18 cellular contexts compared by ENCODE assay signal in the genomic region with DNA sequence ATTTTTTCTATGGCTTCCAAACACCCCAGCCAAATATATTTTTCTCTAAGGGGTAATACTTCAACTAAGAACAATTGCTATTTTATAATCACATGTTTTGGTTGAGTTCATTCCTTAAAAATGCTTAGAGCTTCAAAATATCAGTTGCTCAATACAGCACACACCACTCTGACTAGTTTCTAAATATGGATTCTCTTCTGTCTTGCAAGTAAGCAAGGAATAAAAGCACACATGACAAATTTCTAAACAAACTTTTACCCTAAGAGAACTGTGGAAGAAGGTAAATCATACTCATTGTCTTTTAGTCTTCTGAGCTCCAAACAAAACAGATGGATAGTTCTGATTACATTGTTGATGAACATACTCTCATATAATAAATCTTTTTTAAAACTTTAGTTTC. TPM values are rescaled to one million over a fixed set of nuclear protein-coding genes. Genes with fewer than 3 reads are reported as not detected.
DNase-seq lines count a peak whose midpoint lies in the region; ATAC-seq and TF ChIP-seq lines count a peak whose summit lies in the region.
"Had no signal": no experiment of that assay in that cellular context is flagged by ENCODE, and none has a peak within 500 bp of the region (broad histone marks: within the 10 kb centered on the region; RNA-seq: fewer than 3 reads in every experiment).

No MANE protein-coding gene starts in this region.

- H3K9me3 ChIP-seq in AG04450 (ENCODE audit: control insufficient read depth, insufficient read depth, low read length) (no peaks in the 10 kb centered on the region), neutrophil (no peaks in the 10 kb centered on the region)
- H3K9me3 ChIP-seq: upper lobe of left lung had no signal

- no peaks in the 10 kb centered on the region for H3K4me1 ChIP-seq in neutrophil (ENCODE audit: control insufficient read depth in 1 of 2, insufficient read depth in 1 of 2, low read depth in 1 of 2, low read length in 1 of 2)

- in situ Hi-C loops in SK-MEL-5 (cut with HindIII; ENCODE audit: low pct_unique_long_range_greater_than_20kb, low sequenced_read_pairs) = no loop called here

- no peak for ATAC-seq in WTC11
- ATAC-seq in GM18511 (IDR thresholded peaks at IDR 0.05; ENCODE audit: unreplicated experiment) = no peak

- H3K4me3 Mint-ChIP-seq in activated CD4-positive, alpha-beta T cell treated with anti-CD3 and anti-CD28 coated beads, Interleukin-2, amount 10 ng/mL, durations not matched to agents 7 days and 5 days = no peak overlapping the region
- no peak overlapping the region for H3K4me3 Mint-ChIP-seq in WTC11
- H3K4me3 Mint-ChIP-seq: activated T-helper 1 cell treated with anti-CD3 and anti-CD28 coated beads, Interleukin-12 subunit alpha, Interleukin-12 subunit beta, Interleukin-2, Interleukin-4 antibody, amounts not matched to agents 30 ng/mL and 10 ng/mL and 1 ng/mL, durations not matched to agents 14 hours and 24 hours and 36 hours; H9; naive B cell had no signal

- no peaks in the 10 kb centered on the region for H3K27me3 Mint-ChIP-seq in activated CD4-positive, alpha-beta T cell treated with anti-CD3 and anti-CD28 coated beads, Interleukin-2, amount 10 ng/mL, durations not matched to agents 7 days and 5 days
- H3K27me3 Mint-ChIP-seq in WTC11 (ENCODE audit: low read depth) = no peaks in the 10 kb centered on the region
- H3K27me3 Mint-ChIP-seq: naive B cell had no signal

- H3K27me3 ChIP-seq in AG04450 (ENCODE audit: control insufficient read depth, insufficient read depth, low read length) (no peaks in the 10 kb centered on the region), neutrophil (no peaks in the 10 kb centered on the region)
- H3K27me3 ChIP-seq: upper lobe of left lung had no signal

- peaks cover 49% of the 10 kb centered on the region for H3K36me3 ChIP-seq in neutrophil

- no peak overlapping the region for H3K27ac Mint-ChIP-seq in activated CD4-positive, alpha-beta T cell treated with anti-CD3 and anti-CD28 coated beads, Interleukin-2, amount 10 ng/mL, durations not matched to agents 7 days and 5 days
- no peak overlapping the region for H3K27ac Mint-ChIP-seq in WTC11
- H3K27ac Mint-ChIP-seq: activated T-helper 1 cell treated with anti-CD3 and anti-CD28 coated beads, Interleukin-12 subunit alpha, Interleukin-12 subunit beta, Interleukin-2, Interleukin-4 antibody, amounts not matched to agents 30 ng/mL and 10 ng/mL and 1 ng/mL, durations not matched to agents 14 hours and 24 hours and 36 hours; H9; naive B cell had no signal

- POLR2A ChIA-PET in AG04450 (lab: Yijun Ruan, JAX) = interaction anchor here (0.5 kb wide), 1 partner anchor 36 kb away, joined by 5 read pairs; no protein-coding TSS in a partner anchor
- POLR2A ChIA-PET in activated CD4-positive, alpha-beta T cell treated with anti-CD3 and anti-CD28 coated beads, Interleukin-2, amount 10 ng/mL, durations not matched to agents 7 days and 5 days (lab: Charles Lee) = no interaction called here
- POLR2A ChIA-PET in WTC11 (lab: Charles Lee) = no interaction called here

- peak; percentile 32 for DNase-seq in AG04450 (ENCODE audit: low read depth, low spot score)
- DNase-seq in SK-MEL-5 (ENCODE audit: low read depth, low spot score) = peak; percentile 20
- peak; percentile 73 for DNase-seq in fibroblast of gingiva (ENCODE audit: low read depth)
- no peak for DNase-seq in activated CD4-positive, alpha-beta T cell treated with anti-CD3 and anti-CD28 coated beads, Interleukin-2, amount 10 ng/mL, durations not matched to agents 7 days and 5 days
- no peak for DNase-seq in WTC11 (ENCODE audit: low spot score)
- DNase-seq in HUDEP-2 (lab: John Stamatoyannopoulos, UW; ENCODE audit: unreplicated experiment in 76 of 76) = no peak
- DNase-seq: activated CD4-positive, alpha-beta T cell treated with anti-CD3 and anti-CD28 coated beads for 48 hours; AML-193; central memory CD4-positive, alpha-beta T cell; H9; islet precursor cell; naive B cell; NCI-H1048; NCI-H446; upper lobe of left lung had no signal

- peaks cover 41% of the 10 kb centered on the region for H3K36me3 Mint-ChIP-seq in activated CD4-positive, alpha-beta T cell treated with anti-CD3 and anti-CD28 coated beads, Interleukin-2, amount 10 ng/mL, durations not matched to agents 7 days and 5 days (ENCODE audit: low read depth)
- H3K36me3 Mint-ChIP-seq in WTC11 = no peaks in the 10 kb centered on the region

- H3K4me3 ChIP-seq in AG04450 (ENCODE audit: low read depth, low read length) (no peak overlapping the region), neutrophil (ENCODE audit: low read depth in 1 of 2, low read length in 1 of 2) (no peak overlapping the region)
- H3K4me3 ChIP-seq: upper lobe of left lung had no signal

- CTCF ChIA-PET in AG04450 (lab: Charles Lee) (interaction anchor here (0.6 to 1.1 kb wide), 4 partner anchors 27 to 1504 kb away, joined by 3 read pairs; a partner anchor contains a TSS), WTC11 (lab: Charles Lee) (no interaction called here)
- CTCF ChIA-PET in activated CD4-positive, alpha-beta T cell treated with anti-CD3 and anti-CD28 coated beads, Interleukin-2, amount 10 ng/mL, durations not matched to agents 7 days and 5 days (lab: Charles Lee) = interaction anchor here (0.7 kb wide), 2 partner anchors 1109 to 1451 kb away, joined by 3 read pairs; no protein-coding TSS in a partner anchor

- no peaks in the 10 kb centered on the region for H3K4me1 Mint-ChIP-seq in activated CD4-positive, alpha-beta T cell treated with anti-CD3 and anti-CD28 coated beads, Interleukin-2, amount 10 ng/mL, durations not matched to agents 7 days and 5 days
- H3K4me1 Mint-ChIP-seq in WTC11 = peaks cover 20% of the 10 kb centered on the region

- TF ChIP-seq CTCF in AG04450 (IDR thresholded peaks at IDR 0.05; ENCODE audit: low read depth, low read length) = no peak
- TF ChIP-seq CTCF in neutrophil (IDR thresholded peaks at IDR 0.05) = no peak
- no peak for TF ChIP-seq CTCF in WTC11 (IDR thresholded peaks at IDR 0.05)

- H3K9me3 Mint-ChIP-seq in activated CD4-positive, alpha-beta T cell treated with anti-CD3 and anti-CD28 coated beads, Interleukin-2, amount 10 ng/mL, durations not matched to agents 7 days and 5 days = no peaks in the 10 kb centered on the region
- no peaks in the 10 kb centered on the region for H3K9me3 Mint-ChIP-seq in WTC11
- H3K9me3 Mint-ChIP-seq: activated T-helper 1 cell treated with anti-CD3 and anti-CD28 coated beads, Interleukin-12 subunit alpha, Interleukin-12 subunit beta, Interleukin-2, Interleukin-4 antibody, amounts not matched to agents 30 ng/mL and 10 ng/mL and 1 ng/mL, durations not matched to agents 14 hours and 24 hours and 36 hours; H9; naive B cell had no signal

- H3K27ac ChIP-seq in AG04450 (ENCODE audit: low read depth, low read length) (no peak overlapping the region), neutrophil (peak overlapping the region; percentile 21)

TF ChIP-seq in WTC11, 78 proteins besides CTCF, POLR2A, EP300 and RAD21 (continues in another document):
- TF ChIP-seq ZNF671 (CRISPR knock-in tag; IDR thresholded peaks at IDR 0.05) (no peak), NR3C1 (CRISPR knock-in tag; conservative IDR thresholded peaks at IDR 0.05; ENCODE audit: low read depth) (no peak), ZNF396 (CRISPR knock-in tag; IDR thresholded peaks at IDR 0.05; ENCODE audit: borderline replicate concordance) (no peak), ZNF416 (CRISPR knock-in tag; IDR thresholded peaks at IDR 0.05) (no peak), ZNF263 (CRISPR knock-in tag; IDR thresholded peaks at IDR 0.05; ENCODE audit: low read depth) (no peak), SP1 (CRISPR knock-in tag; conservative IDR thresholded peaks at IDR 0.05) (no peak), GABPB1 (CRISPR knock-in tag; IDR thresholded peaks at IDR 0.05) (no peak), SMAD4 (CRISPR knock-in tag; IDR thresholded peaks at IDR 0.05) (no peak)
- TF ChIP-seq, protein P1, sequence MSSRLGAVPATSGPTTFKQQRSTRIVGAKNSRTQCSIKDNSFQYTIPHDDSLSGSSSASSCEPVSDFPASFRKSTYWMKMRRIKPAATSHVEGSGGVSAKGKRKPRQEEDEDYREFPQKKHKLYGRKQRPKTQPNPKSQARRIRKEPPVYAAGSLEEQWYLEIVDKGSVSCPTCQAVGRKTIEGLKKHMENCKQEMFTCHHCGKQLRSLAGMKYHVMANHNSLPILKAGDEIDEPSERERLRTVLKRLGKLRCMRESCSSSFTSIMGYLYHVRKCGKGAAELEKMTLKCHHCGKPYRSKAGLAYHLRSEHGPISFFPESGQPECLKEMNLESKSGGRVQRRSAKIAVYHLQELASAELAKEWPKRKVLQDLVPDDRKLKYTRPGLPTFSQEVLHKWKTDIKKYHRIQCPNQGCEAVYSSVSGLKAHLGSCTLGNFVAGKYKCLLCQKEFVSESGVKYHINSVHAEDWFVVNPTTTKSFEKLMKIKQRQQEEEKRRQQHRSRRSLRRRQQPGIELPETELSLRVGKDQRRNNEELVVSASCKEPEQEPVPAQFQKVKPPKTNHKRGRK (CRISPR knock-in tag; IDR thresholded peaks at IDR 0.05; ENCODE audit: borderline replicate concordance) = no peak

RNA-seq across cellular contexts. Expression of a gene that starts 27.2 kb away (rescaled TPM):
- polyA plus RNA-seq in AG04450 (2011; rRNA removed) = 87.7 and 105 TPM in 2 replicates
- polyA minus RNA-seq in AG04450 (2011; rRNA and poly(A)+ RNA removed) = 38.8 and 65.1 TPM in 2 replicates
- total RNA-seq in SK-MEL-5 (2014; rRNA removed; shearing (Covaris generic)) = 2.3 and 4.4 TPM in 2 replicates
- 3.9 and 4.8 TPM in 2 replicates for polyA plus RNA-seq in SK-MEL-5 (2015; cell fraction: cytosol; rRNA removed)
- 2.2 and 4.0 TPM in 2 replicates for polyA plus RNA-seq in SK-MEL-5 (2015; cell fraction: nucleus; rRNA removed)
- 10 to 100 TPM; 27.3 to 30.0 TPM for total RNA-seq in activated CD4-positive, alpha-beta T cell treated with anti-CD3 and anti-CD28 coated beads, Interleukin-2, amount 10 ng/mL, durations not matched to agents 7 days and 5 days
- total RNA-seq in WTC11 (2021) = 7.9 to 9.9 TPM (median 9.0 TPM) in 3 replicates

Comparison
In these comparisons a context has a peak if more than half of its experiments do, and no peak if none do; other contexts are left out.
1. DNase-seq: peak in AG04450 (single experiment), SK-MEL-5 (single experiment) and fibroblast of gingiva (single experiment); none in activated CD4-positive, alpha-beta T cell treated with anti-CD3 and anti-CD28 coated beads, Interleukin-2, amount 10 ng/mL, durations not matched to agents 7 days and 5 days (single experiment), WTC11 (single experiment) and HUDEP-2 (0 of 76).